In the genomic region with DNA sequence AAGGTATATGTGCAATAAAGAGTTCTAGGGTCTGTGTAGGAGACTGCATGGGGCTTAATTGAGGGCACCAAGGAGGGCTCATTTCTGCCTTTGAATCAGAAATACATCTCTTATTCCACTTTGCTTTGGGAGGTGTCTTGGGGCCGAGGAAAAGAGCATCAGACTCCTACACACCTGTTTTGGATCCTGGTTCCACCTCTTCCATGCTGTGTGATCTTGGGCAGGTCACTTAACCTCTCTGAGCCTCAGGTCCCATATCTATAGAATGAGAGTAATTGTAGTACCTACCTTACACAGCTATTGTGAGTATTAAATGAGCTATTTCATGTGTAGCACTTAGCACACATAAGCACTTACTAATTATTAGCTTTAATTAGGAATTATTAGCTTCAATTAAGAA, we compare ENCODE assay signal across 23 cellular contexts.
DNase-seq lines count a peak whose midpoint lies in the region; ATAC-seq and TF ChIP-seq lines count a peak whose summit lies in the region.
"Had no signal": no experiment of that assay in that cellular context is flagged by ENCODE, and none has a peak within 500 bp of the region (broad histone marks: within the 10 kb centered on the region; RNA-seq: fewer than 3 reads in every experiment).

No MANE protein-coding gene starts in this region.

- H4K20me1 ChIP-seq in Karpas-422 (ENCODE audit: insufficient read depth, low read depth, low read length) = no peaks in the 10 kb centered on the region
- H4K20me1 ChIP-seq: BLaER1 had no signal

- H3K36me3 ChIP-seq in Karpas-422 (ENCODE audit: insufficient read depth, low read length) = no peaks in the 10 kb centered on the region
- no peaks in the 10 kb centered on the region for H3K36me3 ChIP-seq in esophagus muscularis mucosa
- H3K36me3 ChIP-seq in vagina = no peaks in the 10 kb centered on the region
- H3K36me3 ChIP-seq: BLaER1, HAP-1, Peyer's patch had no signal

- no peaks in the 10 kb centered on the region for H3K4me1 ChIP-seq in Karpas-422 (ENCODE audit: low read length)
- peaks cover 3 to 47% (median 40%) of the 10 kb centered on the region in 4 donors for H3K4me1 ChIP-seq in esophagus muscularis mucosa
- H3K4me1 ChIP-seq in vagina = no peaks in the 10 kb centered on the region
- H3K4me1 ChIP-seq: BLaER1, HAP-1 had no signal

- H3K4me3 Mint-ChIP-seq in osteocyte (ENCODE audit: unreplicated experiment) = no peak overlapping the region
- H3K4me3 Mint-ChIP-seq: CD4-positive, alpha-beta T cell had no signal

- no peak overlapping the region for H3K27ac Mint-ChIP-seq in osteocyte (ENCODE audit: unreplicated experiment)
- H3K27ac Mint-ChIP-seq: CD4-positive, alpha-beta T cell had no signal

- no peak overlapping the region for H3K4me3 ChIP-seq in Karpas-422 (ENCODE audit: low read length)
- H3K4me3 ChIP-seq in esophagus muscularis mucosa = no peak overlapping the region
- H3K4me3 ChIP-seq in vagina = no peak overlapping the region
- H3K4me3 ChIP-seq: BLaER1, GM12878, HAP-1, Peyer's patch had no signal

- DNase-seq in Karpas-422 (peak; percentile 12), esophagus muscularis mucosa (ENCODE audit: extremely low spot score) (no peak), osteocyte (ENCODE audit: extremely low spot score, unreplicated experiment) (peak; percentile 15), vagina (ENCODE audit: extremely low spot score in 2 of 2) (peak; percentile 19 to 72), NCI-H82 treated with DMSO at 0.1 percent for 48 hours (lab: John Stamatoyannopoulos, UW; ENCODE audit: unreplicated experiment) (no peak), epidermal melanocyte (ENCODE audit: insufficient read length, low spot score) (no peak)
- DNase-seq: ACHN; Caco-2; CD4-positive, alpha-beta T cell; DMS 273 treated with DMSO at 0.1 percent for 48 hours; DMS79 treated with DMSO at 0.1 percent for 48 hours; MM.1S; NCI-H1048; NCI-H1436; NCI-H1930; NCI-H345; NCI-H524; NCI-H774 had no signal

- H3K9me3 ChIP-seq in Karpas-422 (ENCODE audit: low read length) (no peaks in the 10 kb centered on the region), esophagus muscularis mucosa (peaks cover 0 to 1% (median 0%) of the 10 kb centered on the region in 4 donors), vagina (no peaks in the 10 kb centered on the region)
- H3K9me3 ChIP-seq: BLaER1, Caco-2, HAP-1, Peyer's patch had no signal

- no peaks in the 10 kb centered on the region for H3K9me2 ChIP-seq in Karpas-422 (replicated peaks; ENCODE audit: insufficient read depth, low read length)

- no peak for TF ChIP-seq EP300 in esophagus muscularis mucosa (IDR thresholded peaks at IDR 0.05)

- H3K27ac ChIP-seq in Karpas-422 (ENCODE audit: low read length) (no peak overlapping the region), esophagus muscularis mucosa (replicated peaks in 1 of 4) (peak overlapping the region; percentile 73 to 80 (median 77)), vagina (no peak overlapping the region)
- H3K27ac ChIP-seq: BLaER1 had no signal

- H3K36me3 Mint-ChIP-seq in osteocyte (ENCODE audit: unreplicated experiment) = peaks cover 3% of the 10 kb centered on the region

- TF ChIP-seq CTCF in esophagus muscularis mucosa (IDR thresholded peaks at IDR 0.05) (no peak), osteocyte (IDR thresholded peaks at IDR 0.05) (no peak), vagina (IDR thresholded peaks at IDR 0.05) (no peak)

- H3K27me3 Mint-ChIP-seq in osteocyte (ENCODE audit: unreplicated experiment) = no peaks in the 10 kb centered on the region
- H3K27me3 Mint-ChIP-seq: CD4-positive, alpha-beta T cell had no signal

- peaks cover 7% of the 10 kb centered on the region for H3K9me3 Mint-ChIP-seq in osteocyte (ENCODE audit: unreplicated experiment)
- H3K9me3 Mint-ChIP-seq: CD4-positive, alpha-beta T cell had no signal

- H3K4me1 Mint-ChIP-seq in osteocyte (ENCODE audit: unreplicated experiment) = peaks cover 29% of the 10 kb centered on the region

- no peak overlapping the region for H3K9ac ChIP-seq in Karpas-422 (ENCODE audit: low read length)
- H3K9ac ChIP-seq: BLaER1 had no signal

- ATAC-seq in GM18861 (IDR thresholded peaks at IDR 0.05; ENCODE audit: unreplicated experiment) = no peak
- ATAC-seq: GM12878 had no signal

- H3K4me2 ChIP-seq in Karpas-422 (ENCODE audit: low read depth, low read length, poor library complexity, severe bottlenecking) = no peak overlapping the region
- H3K4me2 ChIP-seq: BLaER1 had no signal

- H2AFZ ChIP-seq in Karpas-422 (ENCODE audit: low read length) = no peak overlapping the region

- TF ChIP-seq POLR2A in esophagus muscularis mucosa (IDR thresholded peaks at IDR 0.05; ENCODE audit: low read depth) (no peak), vagina (IDR thresholded peaks at IDR 0.05) (no peak)

- H3K27me3 ChIP-seq in Karpas-422 (ENCODE audit: low read length) (no peaks in the 10 kb centered on the region), esophagus muscularis mucosa (no peaks in the 10 kb centered on the region), vagina (no peaks in the 10 kb centered on the region)
- H3K27me3 ChIP-seq: Peyer's patch had no signal

- WGBS in esophagus muscularis mucosa = 58% methylated on average over 1 of the region's 1 CpG

- no peaks in the 10 kb centered on the region for H3K79me2 ChIP-seq in Karpas-422 (ENCODE audit: low read length)

- intact Hi-C loops in esophagus muscularis mucosa (cut with DNase I) (no loop called here), vagina (cut with DNase I) (no loop called here)

Comparison
In these comparisons a context has a peak if more than half of its experiments do, and no peak if none do; other contexts are left out.
1. DNase-seq: peak in Karpas-422 (single experiment), osteocyte (single experiment) and vagina (2 of 2); none in esophagus muscularis mucosa (single experiment), NCI-H82 treated with DMSO at 0.1 percent for 48 hours (single experiment) and epidermal melanocyte (single experiment).
2. H3K27ac ChIP-seq: peak in esophagus muscularis mucosa (4 of 4); none in Karpas-422 (single experiment) and vagina (single experiment).